Comparison of ENCODE assay signal across 21 cellular contexts in genomic region chr10:35058686-35059085, GRCh38. TPM values are rescaled to one million over a fixed set of nuclear protein-coding genes. Genes with fewer than 3 reads are reported as not detected.
DNase-seq lines count a peak whose midpoint lies in the region; ATAC-seq and TF ChIP-seq lines count a peak whose summit lies in the region.
"Had no signal": no experiment of that assay in that cellular context is flagged by ENCODE, and none has a peak within 500 bp of the region (broad histone marks: within the 10 kb centered on the region; RNA-seq: fewer than 3 reads in every experiment).

No MANE protein-coding gene starts in this region.

- H3K27me3 ChIP-seq in HUES6 (ENCODE audit: control insufficient read depth, insufficient read depth, low read length): no peaks in the 10 kb centered on the region
- H3K27me3 ChIP-seq in osteoblast (ENCODE audit: insufficient read depth, low read length): no peaks in the 10 kb centered on the region
- no peaks in the 10 kb centered on the region for H3K27me3 ChIP-seq in MM.1S (replicated peaks; ENCODE audit: insufficient read depth, low read length)
- H3K27me3 ChIP-seq: esophagus muscularis mucosa, MG63 had no signal

- peaks cover 17% of the 10 kb centered on the region for H3K4me1 ChIP-seq in HUES6 (ENCODE audit: control insufficient read depth, insufficient read depth, low read length)
- peaks cover 21% of the 10 kb centered on the region for H3K4me1 ChIP-seq in osteoblast (ENCODE audit: insufficient read depth, low read length)
- no peaks in the 10 kb centered on the region for H3K4me1 ChIP-seq in MM.1S (ENCODE audit: low read length)
- H3K4me1 ChIP-seq: esophagus muscularis mucosa had no signal

- no peaks in the 10 kb centered on the region for H3K36me3 Mint-ChIP-seq in Calu3 (ENCODE audit: insufficient read depth, unreplicated experiment)
- H3K36me3 Mint-ChIP-seq in endothelial cell (ENCODE audit: low read depth, unreplicated experiment): peaks cover 14% of the 10 kb centered on the region

- no peak for ATAC-seq in HG02763 (IDR thresholded peaks at IDR 0.05; ENCODE audit: unreplicated experiment)
- ATAC-seq: naive thymus-derived CD4-positive, alpha-beta T cell had no signal

- H3K9me3 ChIP-seq in HUES6 (ENCODE audit: control insufficient read depth, insufficient read depth, low read depth, low read length) (no peaks in the 10 kb centered on the region), osteoblast (ENCODE audit: low read depth, low read length) (no peaks in the 10 kb centered on the region), MM.1S (replicated peaks; ENCODE audit: insufficient read depth, low read length) (no peaks in the 10 kb centered on the region)
- H3K9me3 ChIP-seq: esophagus muscularis mucosa, MG63, thoracic aorta had no signal

- H3K36me3 ChIP-seq in HUES6 (ENCODE audit: control insufficient read depth, insufficient read depth, low read length) (peaks cover 36% of the 10 kb centered on the region), osteoblast (ENCODE audit: insufficient read depth, low read length) (peaks cover 40% of the 10 kb centered on the region), MM.1S (replicated peaks; ENCODE audit: insufficient read depth, low read length) (no peaks in the 10 kb centered on the region)

- H3K27ac ChIP-seq in HUES6 (ENCODE audit: low read depth, low read length) (0 out of 2 replicates have a peak overlapping the region, but pooled peaks have one; percentile 0), osteoblast (ENCODE audit: low read depth, low read length) (peak overlapping the region; percentile 74), MM.1S (ENCODE audit: low read length) (no peak overlapping the region)
- H3K27ac ChIP-seq: esophagus muscularis mucosa, thoracic aorta had no signal

- H4K20me1 ChIP-seq in osteoblast (ENCODE audit: insufficient read depth, low read length) (no peaks in the 10 kb centered on the region), MM.1S (ENCODE audit: insufficient read depth, low read length) (no peaks in the 10 kb centered on the region)

- H3K27me3 Mint-ChIP-seq in Calu3 (ENCODE audit: unreplicated experiment) (no peaks in the 10 kb centered on the region), endothelial cell (ENCODE audit: unreplicated experiment) (peaks cover 1% of the 10 kb centered on the region)
- H3K27me3 Mint-ChIP-seq: activated naive CD8-positive, alpha-beta T cell treated with anti-CD3 and anti-CD28 coated beads, Interleukin-2, amount 10 ng/mL, durations not matched to agents 7 days and 5 days; B cell; naive thymus-derived CD4-positive, alpha-beta T cell; progenitor cell of endocrine pancreas had no signal

- peak overlapping the region; percentile 32 for H3K27ac Mint-ChIP-seq in Calu3 (ENCODE audit: unreplicated experiment)
- H3K27ac Mint-ChIP-seq in endothelial cell (ENCODE audit: unreplicated experiment): peak overlapping the region; percentile 70
- H3K27ac Mint-ChIP-seq: activated naive CD8-positive, alpha-beta T cell treated with anti-CD3 and anti-CD28 coated beads, Interleukin-2, amount 10 ng/mL, durations not matched to agents 7 days and 5 days; progenitor cell of endocrine pancreas had no signal

- H3K4me3 Mint-ChIP-seq in Calu3 (ENCODE audit: low read depth, unreplicated experiment) (no peak overlapping the region), endothelial cell (ENCODE audit: unreplicated experiment) (no peak overlapping the region)
- H3K4me3 Mint-ChIP-seq: activated naive CD8-positive, alpha-beta T cell treated with anti-CD3 and anti-CD28 coated beads, Interleukin-2, amount 10 ng/mL, durations not matched to agents 7 days and 5 days; B cell; naive thymus-derived CD4-positive, alpha-beta T cell had no signal

- no peaks in the 10 kb centered on the region for H3K9me3 Mint-ChIP-seq in Calu3 (ENCODE audit: low read depth, unreplicated experiment)
- H3K9me3 Mint-ChIP-seq in endothelial cell (ENCODE audit: unreplicated experiment): no peaks in the 10 kb centered on the region
- H3K9me3 Mint-ChIP-seq: activated naive CD8-positive, alpha-beta T cell treated with anti-CD3 and anti-CD28 coated beads, Interleukin-2, amount 10 ng/mL, durations not matched to agents 7 days and 5 days; naive thymus-derived CD4-positive, alpha-beta T cell had no signal

- H2AFZ ChIP-seq in osteoblast (ENCODE audit: low read length) (no peak overlapping the region), MM.1S (ENCODE audit: low read length) (no peak overlapping the region)

- intact Hi-C loops in Calu3 (cut with micrococcal nuclease; ENCODE audit: unreplicated experiment): no loop called here

- H3K9ac ChIP-seq in HUES6 (ENCODE audit: low read length) (peak overlapping the region; percentile 9), MM.1S (ENCODE audit: low read length) (no peak overlapping the region)

- H3K4me1 Mint-ChIP-seq in Calu3 (ENCODE audit: low read depth, unreplicated experiment) (peaks cover 28% of the 10 kb centered on the region), endothelial cell (ENCODE audit: unreplicated experiment) (peaks cover 22% of the 10 kb centered on the region)

- H3K9me2 ChIP-seq in MM.1S (replicated peaks; ENCODE audit: insufficient read depth, low read length): no peaks in the 10 kb centered on the region

- H3K79me2 ChIP-seq in osteoblast (ENCODE audit: insufficient read depth, low read length) (peaks cover 21% of the 10 kb centered on the region), MM.1S (ENCODE audit: low read length) (peaks cover 16% of the 10 kb centered on the region)

- no peak overlapping the region for H3K4me3 ChIP-seq in HUES6 (ENCODE audit: low read depth, low read length)
- no peak overlapping the region for H3K4me3 ChIP-seq in osteoblast (ENCODE audit: insufficient read depth, low read length)
- no peak overlapping the region for H3K4me3 ChIP-seq in MM.1S (ENCODE audit: low read length)
- H3K4me3 ChIP-seq: esophagus muscularis mucosa, MG63, thoracic aorta had no signal

- DNase-seq in Calu3 (no peak), endothelial cell (ENCODE audit: low spot score) (no peak), osteoblast (ENCODE audit: insufficient read length, low spot score, missing footprints) (no peak), MM.1S (no peak), HUDEP-2 (lab: John Stamatoyannopoulos, UW; ENCODE audit: unreplicated experiment in 76 of 76) (no peak)
- no peak for DNase-seq in activated CD4-positive, CD25-positive, alpha-beta regulatory T cell treated with anti-CD3 and anti-CD28 coated beads, Interleukin-2, amount 50 U/mL, for 72 hours
- DNase-seq: activated CD4-positive, alpha-beta T cell treated with anti-CD3 and anti-CD28 coated beads, Interleukin-2, amount 50 U/mL, for 48 hours; activated naive CD8-positive, alpha-beta T cell treated with anti-CD3 and anti-CD28 coated beads, Interleukin-2, amount 10 ng/mL, durations not matched to agents 7 days and 5 days; glutamatergic neuron; naive thymus-derived CD4-positive, alpha-beta T cell; NCI-H187 treated with DMSO at 0.1 percent for 48 hours; NCI-H446 treated with DMSO at 0.1 percent for 48 hours; NK-92 treated with Interleukin-12 subunit alpha and Interleukin-12 subunit beta, amount 100 ng/mL, for 24 hours; RPMI8226 had no signal

- CTCF ChIA-PET in Calu3 (lab: Charles Lee): no interaction called here

- TF ChIP-seq CTCF in Calu3 (IDR thresholded peaks at IDR 0.05; ENCODE audit: unreplicated experiment) (no peak), endothelial cell (IDR thresholded peaks at IDR 0.05; ENCODE audit: unreplicated experiment) (no peak), osteoblast (IDR thresholded peaks at IDR 0.05; ENCODE audit: extremely low read depth, low read depth, low read length) (no peak), MM.1S (IDR thresholded peaks at IDR 0.05; ENCODE audit: low read length) (no peak)

- H3K4me2 ChIP-seq in osteoblast (ENCODE audit: insufficient read depth, low read length) (peak overlapping the region; percentile 70), MM.1S (ENCODE audit: low read depth, low read length) (no peak overlapping the region)

- no peaks in the 10 kb centered on the region for H3F3A ChIP-seq in MM.1S (ENCODE audit: insufficient read depth, low read length)

- no TSS peak for BruUV-seq in Calu3 (replicated peaks; lab: Mats Ljungman, UMichigan)

RNA-seq across cellular contexts. Expression of gene CUL2, which starts 31.5 kb away (rescaled TPM):
- total RNA-seq in Calu3 (2022) (35.6 and 37.1 TPM in 2 replicates), endothelial cell (ENCODE audit: unreplicated experiment) (43.4 TPM), osteoblast (29.0 and 32.7 TPM in 2 replicates)
